In the genomic region with DNA sequence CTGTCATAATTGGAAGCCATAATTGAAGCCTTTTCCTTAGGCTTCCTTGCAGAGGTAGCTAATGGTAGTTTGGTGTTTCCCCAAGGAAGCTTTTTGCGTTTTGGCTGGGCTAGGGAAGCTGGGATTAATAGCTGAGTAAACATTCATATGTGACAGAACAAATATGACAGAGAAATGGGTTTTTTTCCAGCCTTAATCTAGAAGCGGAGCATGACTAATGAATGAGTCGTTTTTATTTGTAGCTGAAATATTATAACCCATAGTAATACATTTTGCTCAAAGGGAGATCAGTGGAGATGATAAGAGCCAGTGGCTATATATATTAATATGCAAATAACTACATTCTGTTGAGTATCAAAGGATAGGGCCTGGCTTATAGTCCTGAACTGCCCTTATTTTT, we compare ENCODE assay signal across 18 cellular contexts. TPM values are rescaled to one million over a fixed set of nuclear protein-coding genes. Genes with fewer than 3 reads are reported as not detected.
DNase-seq lines count a peak whose midpoint lies in the region; ATAC-seq, FAIRE-seq and TF ChIP-seq lines count a peak whose summit lies in the region.
"Had no signal": no experiment of that assay in that cellular context is flagged by ENCODE, and none has a peak within 500 bp of the region (broad histone marks: within the 10 kb centered on the region; RNA-seq: fewer than 3 reads in every experiment).

No MANE protein-coding gene starts in this region.

- no peak overlapping the region for H3K27ac ChIP-seq in Panc1 (ENCODE audit: low read length)
- H3K27ac ChIP-seq in esophagus (ENCODE audit: low read depth in 2 of 2, low read length in 1 of 2), result peak overlapping the region; percentile 20 to 49
- no peak overlapping the region for H3K27ac ChIP-seq in pancreas
- H3K27ac ChIP-seq: left lung, ovary, skin epidermis, thyroid gland, WERI-Rb-1 had no signal

- FAIRE-seq in pancreas (lab: Jason Lieb, UNC), result no peak

- H3K36me3 ChIP-seq in Panc1 (ENCODE audit: control insufficient read depth, insufficient read depth, low read length) (peaks cover 68% of the 10 kb centered on the region), esophagus (ENCODE audit: control insufficient read depth in 2 of 2, insufficient read depth in 2 of 2, low read length in 1 of 2) (peaks cover 9 to 15% of the 10 kb centered on the region in 2 donors), pancreas (peaks cover 7 to 44% (median 17%) of the 10 kb centered on the region in 3 donors), BE2C (peaks cover 82% of the 10 kb centered on the region)
- H3K36me3 ChIP-seq: ovary had no signal

- TF ChIP-seq CTCF in Panc1 (IDR thresholded peaks at IDR 0.05), result no peak
- TF ChIP-seq CTCF in pancreas (IDR thresholded peaks at IDR 0.05), result no peak
- TF ChIP-seq CTCF in BE2C (IDR thresholded peaks at IDR 0.05; ENCODE audit: low read depth, low read length), result no peak

- H3K4me3 ChIP-seq in Panc1 (ENCODE audit: low read depth in 2 of 2, low read length in 2 of 2), result no peak overlapping the region
- no peak overlapping the region for H3K4me3 ChIP-seq in esophagus (ENCODE audit: low read depth in 1 of 2, low read length in 2 of 2)
- H3K4me3 ChIP-seq in pancreas, result no peak overlapping the region
- no peak overlapping the region for H3K4me3 ChIP-seq in BE2C (ENCODE audit: low read depth, low read length)
- H3K4me3 ChIP-seq: HAP-1, left lung, ovary, skin epidermis, thyroid gland had no signal

- ATAC-seq in Panc1 (peak; percentile 57), pancreas (peak in 3 of 4 donors; percentile 43 to 75 (median 46))
- ATAC-seq: left lung had no signal

- H3K9me3 ChIP-seq in Panc1 (ENCODE audit: control insufficient read depth, insufficient read depth, low read depth, low read length), result peaks cover 20% of the 10 kb centered on the region
- H3K9me3 ChIP-seq in esophagus (ENCODE audit: control insufficient read depth in 2 of 2, insufficient read depth in 1 of 2, low read depth in 1 of 2, low read length in 1 of 2), result no peaks in the 10 kb centered on the region
- no peaks in the 10 kb centered on the region for H3K9me3 ChIP-seq in pancreas
- no peaks in the 10 kb centered on the region for H3K9me3 ChIP-seq in BE2C
- H3K9me3 ChIP-seq: HAP-1, thyroid gland had no signal

- WGBS in esophagus, 2 donors, result 29 to 38% methylated on average over 3 of the region's 3 CpGs
- 34 to 35% methylated on average over 3 of the region's 3 CpGs for WGBS in pancreas, 2 donors

- POLR2A ChIA-PET in Panc1 (lab: Charles Lee), result interaction anchor here (0.6 kb wide), 1 partner anchor 81 kb away, joined by 5 read pairs; no protein-coding TSS in a partner anchor

- intact Hi-C loops in Panc1 (cut with micrococcal nuclease; ENCODE audit: unreplicated experiment), result no loop called here
- intact Hi-C loops in pancreas (cut with DNase I), result no loop called here

- DNase-seq in HCEC 1CT, result peak; percentile 90
- peak; percentile 36 for DNase-seq in Panc1 (ENCODE audit: low read depth, low spot score)
- no peak for DNase-seq in pancreas
- DNase-seq in BE2C, result no peak
- no peak for DNase-seq in stimulated activated CD8-positive, alpha-beta memory T cell treated with anti-CD3 and anti-CD28 coated beads, Interleukin-4, amount 100 ng/mL, for 48 hours
- no peak for DNase-seq in activated gamma-delta T cell treated with Interleukin-2 at 50 U/mL for 16 hours
- DNase-seq: activated CD8-positive, alpha-beta memory T cell treated with anti-CD3 and anti-CD28 coated beads for 24 hours; C1 segment of cervical spinal cord; left lung; NCI-H2029 treated with DMSO at 0.1 percent for 48 hours; NCI-H526 treated with DMSO at 0.1 percent for 48 hours; ovary; SW 1271; thyroid gland; WERI-Rb-1 had no signal

- CTCF ChIA-PET in Panc1 (lab: Charles Lee), result no interaction called here

- in situ Hi-C loops in Panc1 (cut with HindIII; ENCODE audit: low pct_unique_long_range_greater_than_20kb, low sequenced_read_pairs), result no loop called here

- no TSS peak for BruUV-seq in Panc1 (replicated peaks; lab: Mats Ljungman, UMichigan)

- H3K27me3 ChIP-seq in Panc1 (ENCODE audit: control insufficient read depth, insufficient read depth, low read length) (no peaks in the 10 kb centered on the region), esophagus (ENCODE audit: control insufficient read depth in 1 of 2, insufficient read depth in 2 of 2, low read length in 2 of 2) (no peaks in the 10 kb centered on the region), pancreas (no peaks in the 10 kb centered on the region), BE2C (no peaks in the 10 kb centered on the region)
- H3K27me3 ChIP-seq: left lung, ovary, thyroid gland had no signal

- H3K4me1 ChIP-seq in Panc1 (ENCODE audit: control insufficient read depth, insufficient read depth, low read length) (peaks cover 17% of the 10 kb centered on the region), esophagus (ENCODE audit: control insufficient read depth in 2 of 2, insufficient read depth in 2 of 2, low read length in 1 of 2) (no peaks in the 10 kb centered on the region), pancreas (no peaks in the 10 kb centered on the region), BE2C (no peaks in the 10 kb centered on the region)

RNA-seq across cellular contexts. Expression of a gene that starts 17.1 kb away (rescaled TPM):
- 56.2 TPM for total RNA-seq in Panc1 (2021; ENCODE audit: unreplicated experiment)
- 33.8 TPM for polyA plus RNA-seq in Panc1 (2012; ENCODE audit: insufficient read length)
- 10 to 100 TPM in 1 of 2 donors, 1 to 10 TPM in 1; 9.7 to 13.0 TPM for polyA plus RNA-seq in esophagus
- 10 to 100 TPM in 4 of 6 donors, 1 to 10 TPM in 2; 8.6 to 16.4 (median 10.7) TPM for total RNA-seq in pancreas
- polyA plus RNA-seq in pancreas, result 10 to 100 TPM; 20.7 to 21.4 TPM
- 57.6 TPM for polyA plus RNA-seq in BE2C (2012; ENCODE audit: insufficient read depth, insufficient read length, low read depth)

RNA-seq across cellular contexts. Expression of a gene that starts 17.2 kb away (rescaled TPM):
- 7.1 TPM for total RNA-seq in Panc1 (2021; ENCODE audit: unreplicated experiment)
- 3.5 TPM for polyA plus RNA-seq in Panc1 (2012; ENCODE audit: insufficient read length)
- polyA plus RNA-seq in esophagus, result 1 to 10 TPM; 2.1 to 2.5 TPM
- 1 to 10 TPM; 1.5 to 3.6 (median 2.0) TPM for total RNA-seq in pancreas
- polyA plus RNA-seq in pancreas, result 1 to 10 TPM; 2.3 to 2.6 TPM
- 6.6 TPM for polyA plus RNA-seq in BE2C (2012; ENCODE audit: insufficient read depth, insufficient read length, low read depth)

RNA-seq across cellular contexts. Expression of a gene that starts 57.0 kb away (rescaled TPM):
- 111 TPM for total RNA-seq in Panc1 (2021; ENCODE audit: unreplicated experiment)
- 33.9 TPM for polyA plus RNA-seq in Panc1 (2012; ENCODE audit: insufficient read length)
- 1 to 10 TPM; 7.3 to 8.2 TPM for polyA plus RNA-seq in esophagus
- total RNA-seq in pancreas, result 1 to 10 TPM; 3.1 to 7.4 (median 4.4) TPM
- 1 to 10 TPM; 1.1 to 3.0 TPM for polyA plus RNA-seq in pancreas
- 4.6 TPM for polyA plus RNA-seq in BE2C (2012; ENCODE audit: insufficient read depth, insufficient read length, low read depth)

Comparison
In these comparisons a context has a peak if more than half of its experiments do, and no peak if none do; other contexts are left out.
1. DNase-seq: peak in HCEC 1CT (single experiment) and Panc1 (single experiment); none in pancreas (0 of 6), BE2C (single experiment), stimulated activated CD8-positive, alpha-beta memory T cell treated with anti-CD3 and anti-CD28 coated beads, Interleukin-4, amount 100 ng/mL, for 48 hours (single experiment) and activated gamma-delta T cell treated with Interleukin-2 at 50 U/mL for 16 hours (single experiment).
2. H3K27ac ChIP-seq: peak in esophagus (2 of 2); none in Panc1 (single experiment) and pancreas (0 of 4).
3. RNA of a gene that starts 57.0 kb away (total RNA-seq): 111 TPM in Panc1 (single experiment); 3.1 to 7.4 TPM in pancreas; every median in the first group is over 10 times any median in the second.